In the genomic region with DNA sequence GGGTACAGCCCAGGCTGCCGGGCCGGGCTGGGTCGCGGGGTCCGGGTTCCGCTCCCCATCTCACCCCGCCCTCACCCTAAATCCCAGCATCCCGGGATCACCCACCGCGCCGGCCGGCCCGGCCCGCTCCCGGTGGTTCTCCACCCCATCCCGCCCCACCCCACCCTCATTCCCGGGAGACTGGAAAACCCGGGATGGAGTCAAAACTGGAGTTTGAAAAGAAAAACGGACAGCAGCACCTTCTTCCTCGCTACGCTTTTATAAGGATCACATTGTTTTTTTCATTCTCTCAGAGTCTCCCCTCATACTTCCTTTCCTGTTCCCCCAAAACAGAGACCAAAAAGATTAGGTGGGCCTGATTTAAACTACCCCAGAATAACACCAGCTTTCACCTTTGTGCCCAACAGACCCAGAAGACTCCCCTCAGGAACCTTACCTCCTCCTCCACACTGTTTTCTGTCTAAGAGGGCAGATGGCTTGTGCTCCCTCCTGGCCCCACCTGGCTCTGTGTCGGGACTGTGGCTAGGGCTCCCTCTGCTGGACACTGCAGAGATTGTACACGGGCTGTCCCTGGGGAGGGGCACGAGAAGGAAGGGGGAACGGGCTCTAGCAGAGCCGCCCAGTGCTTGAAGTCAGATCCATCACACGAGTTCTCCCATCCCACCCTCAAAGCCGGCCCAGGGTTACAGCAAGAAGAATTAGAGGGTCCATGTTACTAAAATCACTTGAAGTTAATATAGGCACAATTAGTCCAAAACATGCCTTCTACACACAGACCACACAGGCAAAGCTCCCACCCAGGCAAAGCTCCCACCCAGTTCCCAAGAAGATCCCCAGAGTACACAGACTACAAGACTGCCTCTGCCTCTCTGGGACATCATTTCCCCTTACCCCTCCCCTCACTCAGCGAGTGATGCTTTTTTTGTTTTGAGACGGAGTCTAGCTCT, we compare ENCODE assay signal across 1 cellular context.
TF ChIP-seq lines count a peak whose summit lies in the region.

No MANE protein-coding gene starts in this region.

TF ChIP-seq in endothelial cell of umbilical vein, 7 proteins besides CTCF, POLR2A, EP300 and RAD21:
- no peak for TF ChIP-seq FOS (IDR thresholded peaks at IDR 0.05; ENCODE audit: borderline replicate concordance, insufficient read depth, low read length)
- no peak for TF ChIP-seq POLR2AphosphoS5 (IDR thresholded peaks at IDR 0.05; ENCODE audit: insufficient read depth, low read depth, low read length)
- no peak for TF ChIP-seq MAX (IDR thresholded peaks at IDR 0.05; ENCODE audit: insufficient read depth, insufficient read length)
- TF ChIP-seq GATA2 (IDR thresholded peaks at IDR 0.05; ENCODE audit: insufficient read depth, insufficient read length, low read depth, low read length) = no peak
- no peak for TF ChIP-seq JUN (IDR thresholded peaks at IDR 0.05; ENCODE audit: borderline replicate concordance, insufficient read depth, insufficient read length, low read depth)
- no peak for TF ChIP-seq MYC (IDR thresholded peaks at IDR 0.05; ENCODE audit: low read depth, low read length)
- no peak for TF ChIP-seq EZH2 (IDR thresholded peaks at IDR 0.05; ENCODE audit: borderline replicate concordance, low read depth, low read length, severe bottlenecking)
